20 cellular contexts compared by ENCODE assay signal in the genomic region with DNA sequence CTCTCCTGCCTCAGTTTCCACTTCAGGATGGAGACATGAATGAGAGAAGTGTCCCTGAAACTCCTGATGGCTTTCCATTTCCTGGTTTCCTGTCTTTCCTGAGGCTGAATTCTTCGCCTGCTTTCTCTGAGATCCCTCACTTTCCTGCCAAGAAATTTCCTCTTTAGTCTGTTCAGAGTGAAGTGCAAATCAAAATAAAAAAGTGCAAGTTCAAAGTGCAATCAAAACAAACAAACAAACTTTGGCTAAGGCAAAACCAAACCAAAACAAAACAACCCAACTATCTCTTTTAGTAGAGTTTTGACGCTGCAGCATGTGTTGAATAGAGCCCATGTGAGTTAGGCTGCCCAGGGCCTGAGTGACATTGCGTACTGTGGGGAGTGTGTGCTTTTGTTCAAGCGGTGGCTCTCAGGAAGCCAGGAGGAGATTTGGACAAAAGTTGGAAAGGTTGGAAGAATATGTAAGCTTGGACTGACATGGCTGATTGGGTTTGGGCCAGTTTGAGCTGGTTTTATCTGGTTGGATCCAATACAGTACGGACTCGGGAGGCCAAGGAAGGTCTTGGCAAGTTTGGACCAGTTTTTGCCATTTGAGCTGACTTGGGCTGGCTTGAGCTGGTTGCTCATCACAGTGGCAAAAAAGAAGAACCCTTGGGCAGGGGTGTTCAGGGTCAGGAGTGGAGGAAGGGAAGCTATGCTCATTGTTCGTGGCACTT.
A peak's percentile ranks its signal among the peaks of the same experiment; 100 is the strongest.
DNase-seq lines count a peak whose midpoint lies in the region; ATAC-seq and TF ChIP-seq lines count a peak whose summit lies in the region.
"Had no signal": no experiment of that assay in that cellular context is flagged by ENCODE, and none has a peak within 500 bp of the region (broad histone marks: within the 10 kb centered on the region; RNA-seq: fewer than 3 reads in every experiment).

No MANE protein-coding gene starts in this region.

- H4K20me1 ChIP-seq in DND-41 (ENCODE audit: insufficient read depth, low read length): no peaks in the 10 kb centered on the region

- H2AFZ ChIP-seq in DND-41 (ENCODE audit: low read depth, low read length): no peak overlapping the region

- H3K9ac ChIP-seq in DND-41 (ENCODE audit: low read depth, low read length): no peak overlapping the region
- H3K9ac ChIP-seq: KMS-11 had no signal

- intact Hi-C loops in ovary (cut with DNase I): no loop called here

- H3K79me2 ChIP-seq in DND-41 (ENCODE audit: insufficient read depth, low read length): peaks cover 56% of the 10 kb centered on the region

- H3K9me3 ChIP-seq in DND-41 (ENCODE audit: insufficient read depth, low read length, severe bottlenecking): peaks cover 27% of the 10 kb centered on the region
- H3K9me3 ChIP-seq in ovary: no peaks in the 10 kb centered on the region
- no peaks in the 10 kb centered on the region for H3K9me3 ChIP-seq in upper lobe of left lung
- H3K9me3 ChIP-seq: A549 had no signal

- H3K36me3 ChIP-seq in DND-41 (ENCODE audit: insufficient read depth, low read length): peaks cover 86% of the 10 kb centered on the region
- H3K36me3 ChIP-seq in ovary: no peaks in the 10 kb centered on the region
- H3K36me3 ChIP-seq in upper lobe of left lung: no peaks in the 10 kb centered on the region

- no peak overlapping the region for H3K4me3 ChIP-seq in DND-41 (ENCODE audit: low read depth in 1 of 2, low read length in 2 of 2)
- no peak overlapping the region for H3K4me3 ChIP-seq in ovary
- H3K4me3 ChIP-seq in upper lobe of left lung: no peak overlapping the region
- H3K4me3 ChIP-seq: A549, GM12878 had no signal

- no peak overlapping the region for H3K4me2 ChIP-seq in DND-41 (ENCODE audit: insufficient read depth, low read length)
- H3K4me2 ChIP-seq: A549, KMS-11 had no signal

- H3K27me3 ChIP-seq in DND-41 (ENCODE audit: insufficient read depth, low read length, poor library complexity) (no peaks in the 10 kb centered on the region), ovary (no peaks in the 10 kb centered on the region), upper lobe of left lung (no peaks in the 10 kb centered on the region)

- TF ChIP-seq EP300 in ovary (IDR thresholded peaks at IDR 0.05): no peak
- no peak for TF ChIP-seq EP300 in upper lobe of left lung (IDR thresholded peaks at IDR 0.05)

- peaks cover 25% of the 10 kb centered on the region for H3K4me1 ChIP-seq in DND-41 (ENCODE audit: insufficient read depth, low read length)
- H3K4me1 ChIP-seq in ovary (ENCODE audit: insufficient read depth): peaks cover 6% of the 10 kb centered on the region
- no peaks in the 10 kb centered on the region for H3K4me1 ChIP-seq in upper lobe of left lung
- H3K4me1 ChIP-seq: A549 had no signal

- no peak for DNase-seq in DND-41
- DNase-seq in RWPE1 (ENCODE audit: low spot score): no peak
- peak; percentile 65 for DNase-seq in left lobe of liver (ENCODE audit: low spot score)
- peak in 3 of 5 donors; percentile 29 to 64 (median 35) for DNase-seq in ovary
- no peak for DNase-seq in upper lobe of left lung
- DNase-seq in SK-N-DZ (ENCODE audit: low spot score): no peak
- DNase-seq: Calu3; CD4-positive, alpha-beta memory T cell; EL; HCEC 1CT; NCI-H1417 treated with DMSO at 0.1 percent for 48 hours; NCI-H187 treated with DMSO at 0.1 percent for 48 hours; NCI-H2227 treated with DMSO at 0.1 percent for 48 hours; NCI-H524; PC-3; RPMI8226 had no signal

- peak overlapping the region; percentile 24 for H3K27ac ChIP-seq in DND-41 (ENCODE audit: low read length)
- H3K27ac ChIP-seq in RWPE1: peak overlapping the region; percentile 62
- peak overlapping the region in 1 of 2 donors; percentile 88 for H3K27ac ChIP-seq in ovary
- no peak overlapping the region for H3K27ac ChIP-seq in upper lobe of left lung
- H3K27ac ChIP-seq: A549, KMS-11 had no signal

- TF ChIP-seq POLR2A in ovary (IDR thresholded peaks at IDR 0.05) (no peak), upper lobe of left lung (IDR thresholded peaks at IDR 0.05) (no peak)

- no peak for TF ChIP-seq CTCF in DND-41 (IDR thresholded peaks at IDR 0.05; ENCODE audit: borderline replicate concordance, extremely low read depth, low read length, poor library complexity, severe bottlenecking)
- TF ChIP-seq CTCF in RWPE1 (conservative IDR thresholded peaks at IDR 0.05; ENCODE audit: low read depth): no peak
- TF ChIP-seq CTCF in ovary (IDR thresholded peaks at IDR 0.05): no peak
- no peak for TF ChIP-seq CTCF in upper lobe of left lung (IDR thresholded peaks at IDR 0.05)

- CTCF ChIA-PET in RWPE1 (lab: Yijun Ruan, JAX): no interaction called here

- no peak for ATAC-seq in DND-41 (ENCODE audit: insufficient read depth, low read depth)
- ATAC-seq in left lobe of liver: peak; percentile 73
- no peak for ATAC-seq in HG02623 (IDR thresholded peaks at IDR 0.05; ENCODE audit: unreplicated experiment)
- ATAC-seq in upper lobe of left lung (ENCODE audit: low FRiP score in 2 of 2): no peak
- ATAC-seq: GM12878, PC-3 had no signal

- POLR2A ChIA-PET in RWPE1 (lab: Yijun Ruan, JAX; ENCODE audit: low non-redundant PET): no interaction called here

- 10 to 30% (median 14%) methylated on average over 7 of the region's 7 CpGs for WGBS in ovary, 3 donors
- WGBS in upper lobe of left lung, 2 donors: 59 to 74% methylated on average over 7 of the region's 7 CpGs

Comparison
In these comparisons a context has a peak if more than half of its experiments do, and no peak if none do; other contexts are left out.
1. DNase-seq: peak in left lobe of liver (single experiment) and ovary (3 of 5); none in DND-41 (single experiment), RWPE1 (single experiment), upper lobe of left lung (0 of 2) and SK-N-DZ (single experiment).
2. H3K27ac ChIP-seq: peak in DND-41 (single experiment) and RWPE1 (single experiment); none in upper lobe of left lung (0 of 4).